ENCODE assay signal across 15 cellular contexts in the genomic region with DNA sequence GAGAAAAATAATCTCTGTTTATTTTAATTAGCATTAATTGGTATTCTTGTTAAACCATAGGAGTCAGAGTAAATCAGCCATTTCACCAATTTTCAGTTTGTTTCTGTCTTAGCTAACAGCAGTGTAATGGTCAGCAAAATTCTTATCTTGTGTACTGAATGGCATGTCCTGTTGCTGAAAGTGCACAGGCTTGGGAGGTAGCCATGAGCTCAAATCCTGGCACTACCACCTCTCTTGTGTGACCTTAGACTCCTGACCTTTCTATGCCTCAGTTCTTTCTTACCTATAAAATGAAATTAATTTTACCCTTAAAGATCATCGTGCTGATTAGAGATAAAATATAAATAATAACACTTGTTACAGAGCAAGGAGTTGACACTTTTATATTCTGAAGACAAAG.
"Had no signal": no experiment of that assay in that cellular context is flagged by ENCODE, and none has a peak within 500 bp of the region (broad histone marks: within the 10 kb centered on the region; RNA-seq: fewer than 3 reads in every experiment).

No MANE protein-coding gene starts in this region.

- H3K4me3 Mint-ChIP-seq: activated naive CD8-positive, alpha-beta T cell; activated T-cell treated with anti-CD3 and anti-CD28 coated beads, Interleukin-2, amount 50 U/mL, for 4 hours; nephron; stimulated activated effector memory CD8-positive, alpha-beta T cell treated with anti-CD3 and anti-CD28 coated beads, Interleukin-12 subunit alpha, Interleukin-12 subunit beta, amount 100 ng/mL, for 72 hours had no signal

- DNase-seq: activated CD4-positive, alpha-beta T cell treated with anti-CD3 and anti-CD28 coated beads, Interleukin-2, amount 50 U/mL, for 48 hours; activated CD4-positive, CD25-positive, alpha-beta regulatory T cell treated with anti-CD3 and anti-CD28 coated beads, Interleukin-2, amount 50 U/mL, for 72 hours; activated effector memory CD4-positive, alpha-beta T cell treated with anti-CD3 and anti-CD28 coated beads, Interleukin-2, amount 50 U/mL, for 16 hours; activated T-cell treated with anti-CD3 and anti-CD28 coated beads, Interleukin-2, amount 50 U/mL, for 4 hours; brain microvascular endothelial cell; hippocampal formation; left colon; mesendoderm; retina; upper lobe of right lung had no signal

- H3K27ac Mint-ChIP-seq: activated naive CD8-positive, alpha-beta T cell; nephron had no signal

- H3K27ac ChIP-seq: brain microvascular endothelial cell, upper lobe of right lung had no signal

- ATAC-seq: activated T-cell treated with anti-CD3 and anti-CD28 coated beads, Interleukin-2, amount 50 U/mL, for 4 hours; gastroesophageal sphincter; left colon; stimulated activated effector memory CD8-positive, alpha-beta T cell treated with anti-CD3 and anti-CD28 coated beads, Interleukin-12 subunit alpha, Interleukin-12 subunit beta, amount 100 ng/mL, for 72 hours; upper lobe of right lung had no signal

- H3K27me3 ChIP-seq: brain microvascular endothelial cell, gastroesophageal sphincter, upper lobe of right lung had no signal

- H3K27me3 Mint-ChIP-seq: activated naive CD8-positive, alpha-beta T cell had no signal

- H3K4me1 Mint-ChIP-seq: nephron; stimulated activated effector memory CD8-positive, alpha-beta T cell treated with anti-CD3 and anti-CD28 coated beads, Interleukin-12 subunit alpha, Interleukin-12 subunit beta, amount 100 ng/mL, for 72 hours had no signal

- H3K9me3 ChIP-seq: gastroesophageal sphincter, upper lobe of right lung had no signal

- H3K4me3 ChIP-seq: gastroesophageal sphincter, smooth muscle cell, upper lobe of right lung had no signal

- H3K9me3 Mint-ChIP-seq: activated T-cell treated with anti-CD3 and anti-CD28 coated beads, Interleukin-2, amount 50 U/mL, for 4 hours; stimulated activated effector memory CD8-positive, alpha-beta T cell treated with anti-CD3 and anti-CD28 coated beads, Interleukin-12 subunit alpha, Interleukin-12 subunit beta, amount 100 ng/mL, for 72 hours had no signal
